ENCODE assay signal across 13 cellular contexts in the genomic region with DNA sequence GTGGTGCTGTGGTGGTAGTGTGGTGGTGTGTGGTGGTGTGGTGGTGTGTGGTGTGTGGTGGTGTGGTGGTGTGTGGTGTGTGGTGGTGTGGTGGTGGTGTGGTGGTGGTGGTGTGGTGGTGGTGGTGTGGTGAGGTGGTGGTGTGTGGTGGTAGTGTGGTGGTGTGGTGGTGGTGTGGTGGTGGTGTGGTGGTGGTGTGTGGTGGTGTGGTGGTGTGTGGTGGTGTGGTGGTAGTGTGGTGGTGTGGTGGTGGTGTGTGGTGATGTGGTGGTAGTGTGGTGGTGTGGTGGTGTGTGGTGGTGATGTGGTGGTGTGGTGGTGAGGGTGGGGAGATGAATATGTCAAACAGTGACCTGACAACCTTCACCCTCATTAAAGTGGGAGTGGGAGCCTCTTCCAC. TPM values are rescaled to one million over a fixed set of nuclear protein-coding genes. Genes with fewer than 3 reads are reported as not detected.
DNase-seq lines count a peak whose midpoint lies in the region; ATAC-seq, FAIRE-seq and TF ChIP-seq lines count a peak whose summit lies in the region.
"Had no signal": no experiment of that assay in that cellular context is flagged by ENCODE, and none has a peak within 500 bp of the region (broad histone marks: within the 10 kb centered on the region; RNA-seq: fewer than 3 reads in every experiment).

No MANE protein-coding gene starts in this region.

- no peak overlapping the region for H3K27ac Mint-ChIP-seq in activated CD4-positive, alpha-beta memory T cell treated with anti-CD3 and anti-CD28 coated beads, Interleukin-2, amount 10 ng/mL, durations not matched to agents 7 days and 5 days
- H3K27ac Mint-ChIP-seq: B cell had no signal

- H3K9me3 ChIP-seq in H1 (ENCODE audit: insufficient read depth in 2 of 2, low read depth in 1 of 2, low read length in 1 of 2) (peaks cover 0 to 3% of the 10 kb centered on the region in 2 experiments; a peak in 1 of 4 replicates), lower lobe of right lung (no peaks in the 10 kb centered on the region)
- H3K9me3 ChIP-seq: MG63 had no signal

- CTCF ChIA-PET in H1 (lab: Charles Lee; ENCODE audit: partially characterized antibody) = no interaction called here
- CTCF ChIA-PET in activated CD4-positive, alpha-beta memory T cell treated with anti-CD3 and anti-CD28 coated beads, Interleukin-2, amount 10 ng/mL, durations not matched to agents 7 days and 5 days (lab: Charles Lee) = no interaction called here

- no peaks in the 10 kb centered on the region for H3K36me3 ChIP-seq in H1 (ENCODE audit: control insufficient read depth in 2 of 4, insufficient read depth in 4 of 4, low read length in 3 of 4)
- no peaks in the 10 kb centered on the region for H3K36me3 ChIP-seq in lower lobe of right lung
- H3K36me3 ChIP-seq: MG63 had no signal

- DNase-seq in AG08395 (ENCODE audit: low spot score) = peak; percentile 3
- peak; percentile 24 for DNase-seq in HuH-7 (ENCODE audit: low spot score)
- DNase-seq in H1 (ENCODE audit: low read depth in 1 of 2, low spot score in 2 of 2) = no peak
- no peak for DNase-seq in lower lobe of right lung
- no peak for DNase-seq in activated CD4-positive, alpha-beta memory T cell treated with anti-CD3 and anti-CD28 coated beads, Interleukin-2, amount 10 ng/mL, durations not matched to agents 7 days and 5 days
- no peak for DNase-seq in HUDEP-2 (lab: John Stamatoyannopoulos, UW; ENCODE audit: unreplicated experiment in 76 of 76)
- DNase-seq: activated CD4-positive, alpha-beta T cell treated with anti-CD3 and anti-CD28 coated beads for 1 hour; MG63 had no signal

- H3K9me3 Mint-ChIP-seq in activated CD4-positive, alpha-beta memory T cell treated with anti-CD3 and anti-CD28 coated beads, Interleukin-2, amount 10 ng/mL, durations not matched to agents 7 days and 5 days = peaks cover 12% of the 10 kb centered on the region
- H3K9me3 Mint-ChIP-seq: neural crest cell had no signal

- H3K9ac ChIP-seq in H1 (replicated peaks in 1 of 4; ENCODE audit: extremely low read depth in 1 of 4, low read depth in 3 of 4, low read length in 3 of 4) = no peak overlapping the region; a peak in 1 of 7 replicates

- H3K4me1 Mint-ChIP-seq in activated CD4-positive, alpha-beta memory T cell treated with anti-CD3 and anti-CD28 coated beads, Interleukin-2, amount 10 ng/mL, durations not matched to agents 7 days and 5 days = no peaks in the 10 kb centered on the region
- H3K4me1 Mint-ChIP-seq: B cell, neural crest cell had no signal

- peak overlapping the region; percentile 99 for H4K91ac ChIP-seq in H1 (replicated peaks; ENCODE audit: insufficient read length, low read length)

- H2AFZ ChIP-seq in H1 (ENCODE audit: low read length) = no peak overlapping the region

- peak overlapping the region; percentile 75; the same call in 1 of the 2 replicates for H2BK5ac ChIP-seq in H1 (ENCODE audit: low read depth, low read length)

- intact Hi-C loops in lower lobe of right lung (cut with DNase I) = no loop called here

- H2BK15ac ChIP-seq in H1 (ENCODE audit: low read length) = no peak overlapping the region

- H3K27ac ChIP-seq in H1 (ENCODE audit: low read depth, low read length) = no peak overlapping the region
- H3K27ac ChIP-seq in lower lobe of right lung = no peak overlapping the region

- H3K4me3 ChIP-seq in H1 (ENCODE audit: extremely low read depth in 1 of 4, insufficient read depth in 2 of 4, low read depth in 3 of 4, low read length in 4 of 4) = no peak overlapping the region
- no peak overlapping the region for H3K4me3 ChIP-seq in lower lobe of right lung
- H3K4me3 ChIP-seq: MG63 had no signal

- peak; percentile 91 to 96 for ATAC-seq in lower lobe of right lung
- ATAC-seq in GM18505 (IDR thresholded peaks at IDR 0.05; ENCODE audit: unreplicated experiment) = no peak
- ATAC-seq in HG02884 (IDR thresholded peaks at IDR 0.05; ENCODE audit: unreplicated experiment) = no peak
- ATAC-seq: HCT116 had no signal

- no peaks in the 10 kb centered on the region for H3K36me3 Mint-ChIP-seq in activated CD4-positive, alpha-beta memory T cell treated with anti-CD3 and anti-CD28 coated beads, Interleukin-2, amount 10 ng/mL, durations not matched to agents 7 days and 5 days (ENCODE audit: low read depth)

- POLR2A ChIA-PET in H1 (lab: Charles Lee; ENCODE audit: partially characterized antibody) = no interaction called here
- POLR2A ChIA-PET in activated CD4-positive, alpha-beta memory T cell treated with anti-CD3 and anti-CD28 coated beads, Interleukin-2, amount 10 ng/mL, durations not matched to agents 7 days and 5 days (lab: Charles Lee) = no interaction called here

- no peak overlapping the region for H3K4me2 ChIP-seq in H1 (ENCODE audit: insufficient read depth in 1 of 2, low read depth in 2 of 2, low read length in 2 of 2)

- FAIRE-seq in H1 (lab: Jason Lieb, UNC) = no peak

- H3K18ac ChIP-seq in H1 (ENCODE audit: extremely low read depth, low read length) = no peak overlapping the region

- TF ChIP-seq EP300 in H1 (IDR thresholded peaks at IDR 0.05; ENCODE audit: borderline replicate concordance in 1 of 2, low read depth in 2 of 2, low read length in 2 of 2) = no peak

- H3K4me1 ChIP-seq in H1 (replicated peaks in 1 of 4; ENCODE audit: control insufficient read depth in 3 of 4, insufficient read depth in 4 of 4, low read length in 3 of 4) (no peaks in the 10 kb centered on the region), lower lobe of right lung (no peaks in the 10 kb centered on the region)

- H3K27me3 ChIP-seq in H1 (replicated peaks in 1 of 4; ENCODE audit: control insufficient read depth in 3 of 4, extremely low read depth in 1 of 4, insufficient read depth in 3 of 4, low read length in 3 of 4) (no peaks in the 10 kb centered on the region), lower lobe of right lung (ENCODE audit: low read depth) (no peaks in the 10 kb centered on the region)
- H3K27me3 ChIP-seq: MG63 had no signal

- H2BK12ac ChIP-seq in H1 (ENCODE audit: low read depth, low read length) = peak overlapping the region; percentile 12; the same call in 1 of the 2 replicates

- H3K14ac ChIP-seq in H1 (ENCODE audit: insufficient read length) = no peak overlapping the region

- no peaks in the 10 kb centered on the region for H3K79me1 ChIP-seq in H1 (ENCODE audit: low read depth, low read length)

- TF ChIP-seq POLR2A in H1 (IDR thresholded peaks at IDR 0.05; ENCODE audit: control extremely low read depth in 1 of 2, low read depth in 2 of 2, low read length in 2 of 2) = no peak
- TF ChIP-seq POLR2A in GM18505 (IDR thresholded peaks at IDR 0.05; ENCODE audit: borderline replicate concordance, extremely low read depth, insufficient read depth, insufficient read length) = no peak

- H3K4ac ChIP-seq in H1 (replicated peaks; ENCODE audit: insufficient read length, low read depth, low read length) = peak overlapping the region; percentile 99

- H3K23ac ChIP-seq in H1 (ENCODE audit: insufficient read length) = no peak overlapping the region

- no peak overlapping the region for H2AK5ac ChIP-seq in H1 (ENCODE audit: low read depth, low read length)

- H3K23me2 ChIP-seq in H1 (ENCODE audit: low read depth, low read length) = peaks cover 5% of the 10 kb centered on the region; the same call in 1 of the 2 replicates

- H2BK20ac ChIP-seq in H1 (ENCODE audit: low read length) = no peak overlapping the region

- no peak overlapping the region for H2BK120ac ChIP-seq in H1 (replicated peaks; ENCODE audit: low read depth, low read length)

- no peaks in the 10 kb centered on the region for H3K79me2 ChIP-seq in H1 (ENCODE audit: control insufficient read depth in 1 of 2, insufficient read depth in 2 of 2, low read length in 2 of 2)

- no peak for TF ChIP-seq CTCF in H1 (IDR thresholded peaks at IDR 0.05; ENCODE audit: control extremely low read depth in 1 of 3, insufficient read depth in 1 of 3, low read depth in 1 of 3, low read length in 3 of 3)
- TF ChIP-seq CTCF in lower lobe of right lung (IDR thresholded peaks at IDR 0.05) = no peak

- peak overlapping the region; percentile 58 for H4K5ac ChIP-seq in H1 (ENCODE audit: insufficient read length, low read depth, low read length)

- no peak for TF ChIP-seq RAD21 in H1 (IDR thresholded peaks at IDR 0.05 in 1 of 2, conservative IDR thresholded peaks at IDR 0.05 in 1 of 2; ENCODE audit: low read depth in 2 of 2, low read length in 2 of 2)

- no peak overlapping the region for H3K4me3 Mint-ChIP-seq in activated CD4-positive, alpha-beta memory T cell treated with anti-CD3 and anti-CD28 coated beads, Interleukin-2, amount 10 ng/mL, durations not matched to agents 7 days and 5 days
- H3K4me3 Mint-ChIP-seq: B cell, neural crest cell had no signal

- H3K27me3 Mint-ChIP-seq in activated CD4-positive, alpha-beta memory T cell treated with anti-CD3 and anti-CD28 coated beads, Interleukin-2, amount 10 ng/mL, durations not matched to agents 7 days and 5 days = no peaks in the 10 kb centered on the region
- H3K27me3 Mint-ChIP-seq: B cell had no signal

- peak overlapping the region; percentile 100 for H3K56ac ChIP-seq in H1 (replicated peaks; ENCODE audit: insufficient read length, low read depth, low read length)

- peaks cover 0 to 4% of the 10 kb centered on the region in 2 experiments for H4K20me1 ChIP-seq in H1 (replicated peaks in 1 of 2; ENCODE audit: control insufficient read depth in 1 of 2, insufficient read depth in 2 of 2, low read length in 2 of 2)

- H4K8ac ChIP-seq in H1 (ENCODE audit: extremely low read depth, insufficient read depth, low read length) = peak overlapping the region; percentile 90

TF ChIP-seq in H1, 55 proteins besides CTCF, POLR2A, EP300 and RAD21 (continues in another document):
- TF ChIP-seq CBX5 (IDR thresholded peaks at IDR 0.05; ENCODE audit: low read depth, low read length) = no peak
- TF ChIP-seq GABPA (IDR thresholded peaks at IDR 0.05; ENCODE audit: borderline replicate concordance, insufficient read depth, low read length) = no peak
- TF ChIP-seq CEBPB (IDR thresholded peaks at IDR 0.05; ENCODE audit: low read depth, low read length) = no peak
- TF ChIP-seq TBP (IDR thresholded peaks at IDR 0.05; ENCODE audit: low read depth, low read length) = no peak
- TF ChIP-seq TAF7 (optimal IDR thresholded peaks at IDR 0.05; ENCODE audit: borderline replicate concordance, low read depth, low read length) = no peak
- TF ChIP-seq ASH2L (IDR thresholded peaks at IDR 0.05; ENCODE audit: low read length) = no peak

RNA-seq across cellular contexts. Expression of gene DLGAP1, which starts 55.6 kb away (rescaled TPM):
- 15.1 and 16.9 TPM in 2 replicates for total RNA-seq in H1 (2021; fragmentation: NEBNext Ultra II Directional; extraction: Animal tissue kit (Norgen Biotek cat#: 25700))
- 11.8 and 14.6 TPM in 2 replicates for polyA plus RNA-seq in H1 (2011; rRNA removed)
- 11.4 TPM for polyA plus RNA-seq in H1 (2011; cell fraction: cytosol; rRNA removed)
- 28.3 TPM for polyA plus RNA-seq in H1 (2011; cell fraction: nucleus; rRNA removed)
- polyA plus RNA-seq in H1 (2012, experiment 1 of 2) = 9.1 to 16.5 TPM (median 10.3 TPM) in 4 replicates
- 3.1 TPM for polyA plus RNA-seq in H1 (2012, experiment 2 of 2)
- polyA plus RNA-seq in H1 (2013, experiment 1 of 2) = 7.8 TPM
- 4.9 TPM for polyA plus RNA-seq in H1 (2013, experiment 2 of 2)
- polyA minus RNA-seq in H1 (2011; rRNA and poly(A)+ RNA removed) = 94.4 and 101 TPM in 2 replicates
- polyA minus RNA-seq in H1 (2011; cell fraction: cytosol; rRNA and poly(A)+ RNA removed) = 21.6 TPM
- 262 TPM for polyA minus RNA-seq in H1 (2011; cell fraction: nucleus; rRNA and poly(A)+ RNA removed)
- 3.8 TPM for total RNA-seq in lower lobe of right lung
- 1 to 10 TPM in 1 of 2 experiments, under 1 TPM in 1; 0.53 to 1.5 TPM for total RNA-seq in activated CD4-positive, alpha-beta memory T cell treated with anti-CD3 and anti-CD28 coated beads, Interleukin-2, amount 10 ng/mL, durations not matched to agents 7 days and 5 days

Comparison
In these comparisons a context has a peak if more than half of its experiments do, and no peak if none do; other contexts are left out.
1. DNase-seq: peak in AG08395 (single experiment) and HuH-7 (single experiment); none in H1 (0 of 2), lower lobe of right lung (single experiment), activated CD4-positive, alpha-beta memory T cell treated with anti-CD3 and anti-CD28 coated beads, Interleukin-2, amount 10 ng/mL, durations not matched to agents 7 days and 5 days (single experiment) and HUDEP-2 (0 of 76).
2. ATAC-seq: peak in lower lobe of right lung (2 of 2); none in GM18505 (single experiment) and HG02884 (single experiment).